8 cellular contexts compared by ENCODE assay signal in genomic region chr4:165872443-165873297, GRCh38. TPM values are rescaled to one million over a fixed set of nuclear protein-coding genes. Genes with fewer than 3 reads are reported as not detected.
A peak's percentile ranks its signal among the peaks of the same experiment; 100 is the strongest.
DNase-seq lines count a peak whose midpoint lies in the region; ATAC-seq and TF ChIP-seq lines count a peak whose summit lies in the region.

Gene TLL1, plus strand, starts transcription at chr4:165873237. Its CDS starts 668 bp downstream, at chr4:165873905.

- peak within 1 kb of the TSS; percentile 45 to 55 for H3K4me3 Mint-ChIP-seq in stimulated activated naive CD8-positive, alpha-beta T cell treated with anti-CD3 and anti-CD28 coated beads, Interleukin-15, amount 100 ng/mL, for 72 hours
- H3K4me3 Mint-ChIP-seq in MCF 10A (ENCODE audit: unreplicated experiment), result peak within 1 kb of the TSS; percentile 84

- H3K27ac Mint-ChIP-seq in stimulated activated naive CD8-positive, alpha-beta T cell treated with anti-CD3 and anti-CD28 coated beads, Interleukin-15, amount 100 ng/mL, for 72 hours, result no peak within 1 kb of the TSS
- peak within 1 kb of the TSS; percentile 69 for H3K27ac Mint-ChIP-seq in MCF 10A (ENCODE audit: low read depth, unreplicated experiment)

- peaks cover 16% of the 10 kb centered on the region for H3K4me1 Mint-ChIP-seq in stimulated activated naive CD8-positive, alpha-beta T cell treated with anti-CD3 and anti-CD28 coated beads, Interleukin-15, amount 100 ng/mL, for 72 hours
- peaks cover 25% of the 10 kb centered on the region for H3K4me1 Mint-ChIP-seq in MCF 10A (ENCODE audit: insufficient read depth, unreplicated experiment)

- peaks cover 6% of the 10 kb centered on the region for H3K36me3 Mint-ChIP-seq in MCF 10A (ENCODE audit: insufficient read depth, unreplicated experiment)

- peaks cover 61% of the 10 kb centered on the region for H3K27me3 Mint-ChIP-seq in stimulated activated naive CD8-positive, alpha-beta T cell treated with anti-CD3 and anti-CD28 coated beads, Interleukin-15, amount 100 ng/mL, for 72 hours
- no peaks in the 10 kb centered on the region for H3K27me3 Mint-ChIP-seq in MCF 10A (ENCODE audit: insufficient read depth, unreplicated experiment)

- intact Hi-C loops in MCF 10A (cut with micrococcal nuclease), result loop anchor here (2.0 to 5.0 kb wide), 4 partner anchors 100 to 335 kb away; no protein-coding TSS in a partner anchor
- intact Hi-C loops in left lung (cut with DNase I), result no loop called here
- intact Hi-C loops in tibial artery (cut with DNase I; ENCODE audit: low total_unique reads), result no loop called here

- H3K9me3 Mint-ChIP-seq in stimulated activated naive CD8-positive, alpha-beta T cell treated with anti-CD3 and anti-CD28 coated beads, Interleukin-15, amount 100 ng/mL, for 72 hours, result no peaks in the 10 kb centered on the region
- no peaks in the 10 kb centered on the region for H3K9me3 Mint-ChIP-seq in MCF 10A (ENCODE audit: unreplicated experiment)

- CTCF ChIA-PET in MCF 10A (lab: Yijun Ruan, JAX), result interaction anchor here (0.6 to 1.5 kb wide), 4 partner anchors 219 to 969 kb away, joined by 3 to 4 read pairs (median 3); no protein-coding TSS in a partner anchor

- H3K9me3 ChIP-seq in left lung (no peaks in the 10 kb centered on the region), tibial artery (no peaks in the 10 kb centered on the region)

- peaks cover 42 to 56% of the 10 kb centered on the region in 2 donors for H3K27me3 ChIP-seq in left lung
- peaks cover 0 to 4% of the 10 kb centered on the region in 2 donors for H3K27me3 ChIP-seq in tibial artery

- DNase-seq in stimulated activated naive CD8-positive, alpha-beta T cell treated with anti-CD3 and anti-CD28 coated beads, Interleukin-15, amount 100 ng/mL, for 72 hours, result no peak
- no peak for DNase-seq in stimulated activated naive CD8-positive, alpha-beta T cell treated with anti-CD3 and anti-CD28 coated beads, Interleukin-15, Interleukin-2, amounts not matched to agents 100 U/mL and 50 U/mL, for 24 hours
- DNase-seq in MCF 10A (ENCODE audit: unreplicated experiment) (peak; percentile 51), left lung (no peak), tibial artery (no peak), pons (ENCODE audit: low spot score) (no peak), OCI-M1 (lab: John Stamatoyannopoulos, UW) (no peak)

- H3K27ac ChIP-seq in left lung (peak within 1 kb of the TSS in 1 of 2 donors; percentile 23), tibial artery (no peak within 1 kb of the TSS)

- peaks cover 9 to 16% of the 10 kb centered on the region in 2 donors for H3K4me1 ChIP-seq in left lung
- peaks cover 0 to 30% (median 10%) of the 10 kb centered on the region in 4 donors for H3K4me1 ChIP-seq in tibial artery

- BruUV-seq in MCF 10A (replicated peaks; lab: Mats Ljungman, UMichigan), result no TSS peak

- ATAC-seq in stimulated activated naive CD8-positive, alpha-beta T cell treated with anti-CD3 and anti-CD28 coated beads, Interleukin-15, amount 100 ng/mL, for 72 hours, result no peak
- ATAC-seq in stimulated activated naive CD8-positive, alpha-beta T cell treated with anti-CD3 and anti-CD28 coated beads, Interleukin-15, Interleukin-2, amounts not matched to agents 100 U/mL and 50 U/mL, for 24 hours, result no peak
- ATAC-seq in left lung (peak; percentile 29), HG03571 (IDR thresholded peaks at IDR 0.05; ENCODE audit: unreplicated experiment) (no peak)

- no peaks in the 10 kb centered on the region for H3K36me3 ChIP-seq in left lung
- no peaks in the 10 kb centered on the region for H3K36me3 ChIP-seq in tibial artery

- POLR2A ChIA-PET in MCF 10A (lab: Yijun Ruan, JAX), result interaction anchor here (0.6 to 4.8 kb wide), 31 partner anchors 10 to 925 kb away, joined by 3 to 81 read pairs (median 4); partner anchors contain the start of gene MSMO1

- H3K4me3 ChIP-seq in left lung (peak within 1 kb of the TSS; percentile 26 to 37), tibial artery (peak within 1 kb of the TSS; percentile 49 to 63)

- TF ChIP-seq CTCF in MCF 10A (IDR thresholded peaks at IDR 0.05; ENCODE audit: unreplicated experiment) (no peak), left lung (IDR thresholded peaks at IDR 0.05) (no peak), tibial artery (IDR thresholded peaks at IDR 0.05) (no peak)

RNA-seq across cellular contexts. Expression of gene TLL1, which starts in this region (rescaled TPM):
- total RNA-seq in MCF 10A (2022) (0.66 and 1.4 TPM in 2 replicates), left lung (1 to 10 TPM; 1.4 to 4.0 TPM)
